In the genomic region with DNA sequence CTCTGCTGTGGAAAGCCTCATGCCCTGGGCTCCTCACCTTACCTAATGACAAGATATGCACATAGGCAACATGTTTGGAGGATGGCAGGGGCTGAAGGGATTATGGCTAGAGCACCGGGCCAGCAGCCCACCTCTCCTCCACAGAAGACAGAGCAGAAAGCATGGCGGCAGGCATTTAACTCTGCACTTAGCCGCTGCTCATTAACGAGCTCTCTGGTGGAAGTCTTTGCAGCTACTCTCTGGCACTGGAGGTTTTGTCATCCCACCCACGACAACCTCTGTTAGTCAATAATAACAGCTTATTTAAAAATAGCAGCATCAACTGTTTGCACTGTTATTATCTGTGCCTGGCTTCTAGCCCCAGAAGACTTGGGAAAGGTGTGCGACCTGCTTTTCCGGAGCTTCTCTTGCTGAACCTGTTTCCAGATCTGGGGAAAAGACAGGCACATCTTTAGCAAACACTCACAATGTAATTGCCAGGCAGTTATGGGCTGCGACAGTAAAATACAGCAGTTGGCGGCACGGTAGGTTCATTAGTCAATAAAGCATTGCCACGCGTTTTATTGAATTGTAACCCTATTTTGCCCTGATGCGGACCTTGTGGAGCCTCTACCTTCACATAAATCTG, we compare ENCODE assay signal across 22 cellular contexts.
DNase-seq lines count a peak whose midpoint lies in the region; ATAC-seq, FAIRE-seq and TF ChIP-seq lines count a peak whose summit lies in the region.
"Had no signal": no experiment of that assay in that cellular context is flagged by ENCODE, and none has a peak within 500 bp of the region (broad histone marks: within the 10 kb centered on the region; RNA-seq: fewer than 3 reads in every experiment).

No MANE protein-coding gene starts in this region.

- H4K20me1 ChIP-seq in H1 (replicated peaks in 1 of 2; ENCODE audit: control insufficient read depth in 1 of 2, insufficient read depth in 2 of 2, low read length in 2 of 2): no peaks in the 10 kb centered on the region

- intact Hi-C loops in activated CD4-positive, alpha-beta T cell treated with anti-CD3 and anti-CD28 coated beads, Interleukin-2, amount 10 ng/mL, durations not matched to agents 24 days and 14 days (cut with micrococcal nuclease): no loop called here

- no peak for FAIRE-seq in H1 (lab: Jason Lieb, UNC)
- FAIRE-seq: GM12892, GM19239, HTR-8/SVneo, K562 had no signal

- H3K27ac ChIP-seq in H1 (ENCODE audit: low read depth, low read length): no peak overlapping the region
- H3K27ac ChIP-seq: PC-9 had no signal

- no peak overlapping the region for H2BK20ac ChIP-seq in H1 (ENCODE audit: low read length)

- H3K9ac ChIP-seq in H1 (replicated peaks in 1 of 4; ENCODE audit: extremely low read depth in 1 of 4, low read depth in 3 of 4, low read length in 3 of 4): no peak overlapping the region

- H3K4ac ChIP-seq in H1 (replicated peaks; ENCODE audit: insufficient read length, low read depth, low read length): no peak overlapping the region

- no peak for TF ChIP-seq EP300 in H1 (IDR thresholded peaks at IDR 0.05; ENCODE audit: borderline replicate concordance in 1 of 2, low read depth in 2 of 2, low read length in 2 of 2)

- no peak overlapping the region for H3K27ac Mint-ChIP-seq in osteocyte (ENCODE audit: unreplicated experiment)
- H3K27ac Mint-ChIP-seq in activated CD4-positive, alpha-beta T cell treated with anti-CD3 and anti-CD28 coated beads, Interleukin-2, amount 10 ng/mL, durations not matched to agents 24 days and 14 days: no peak overlapping the region
- H3K27ac Mint-ChIP-seq: CD8-positive, alpha-beta T cell had no signal

- H2BK120ac ChIP-seq in H1 (replicated peaks; ENCODE audit: low read depth, low read length): no peak overlapping the region

- no peaks in the 10 kb centered on the region for H3K27me3 Mint-ChIP-seq in osteocyte (ENCODE audit: unreplicated experiment)
- H3K27me3 Mint-ChIP-seq in activated CD4-positive, alpha-beta T cell treated with anti-CD3 and anti-CD28 coated beads, Interleukin-2, amount 10 ng/mL, durations not matched to agents 24 days and 14 days: no peaks in the 10 kb centered on the region

- TF ChIP-seq CTCF in LNCaP clone FGC (IDR thresholded peaks at IDR 0.05; ENCODE audit: control insufficient read depth, extremely low read depth, insufficient read depth): no peak
- TF ChIP-seq CTCF in H1 (IDR thresholded peaks at IDR 0.05; ENCODE audit: control extremely low read depth in 1 of 3, insufficient read depth in 1 of 3, low read depth in 1 of 3, low read length in 3 of 3): no peak
- no peak for TF ChIP-seq CTCF in osteocyte (IDR thresholded peaks at IDR 0.05)

- H3K56ac ChIP-seq in H1 (replicated peaks; ENCODE audit: insufficient read length, low read depth, low read length): no peak overlapping the region

- H3K79me2 ChIP-seq in H1 (ENCODE audit: control insufficient read depth in 1 of 2, insufficient read depth in 2 of 2, low read length in 2 of 2): no peaks in the 10 kb centered on the region

- no peak overlapping the region for H3K4me2 ChIP-seq in H1 (ENCODE audit: insufficient read depth in 1 of 2, low read depth in 2 of 2, low read length in 2 of 2)
- H3K4me2 ChIP-seq: PC-9 had no signal

- no peak for ATAC-seq in GM18517 (IDR thresholded peaks at IDR 0.05; ENCODE audit: unreplicated experiment)
- ATAC-seq: CD8-positive, alpha-beta T cell; K562 had no signal

- TF ChIP-seq RAD21 in H1 (IDR thresholded peaks at IDR 0.05 in 1 of 2, conservative IDR thresholded peaks at IDR 0.05 in 1 of 2; ENCODE audit: low read depth in 2 of 2, low read length in 2 of 2): no peak

- TF ChIP-seq POLR2A in H1 (IDR thresholded peaks at IDR 0.05; ENCODE audit: control extremely low read depth in 1 of 2, low read depth in 2 of 2, low read length in 2 of 2): no peak

- H3K9me3 Mint-ChIP-seq in osteocyte (ENCODE audit: unreplicated experiment): peaks cover 2% of the 10 kb centered on the region
- H3K9me3 Mint-ChIP-seq in activated CD4-positive, alpha-beta T cell treated with anti-CD3 and anti-CD28 coated beads, Interleukin-2, amount 10 ng/mL, durations not matched to agents 24 days and 14 days: no peaks in the 10 kb centered on the region
- H3K9me3 Mint-ChIP-seq: CD8-positive, alpha-beta T cell; H9 had no signal

- H4K8ac ChIP-seq in H1 (ENCODE audit: extremely low read depth, insufficient read depth, low read length): no peak overlapping the region

- CTCF ChIA-PET in H1 (lab: Charles Lee; ENCODE audit: partially characterized antibody): interaction anchor here (1.2 to 4.5 kb wide), 4 partner anchors 11 to 651 kb away, joined by 4 to 22 read pairs (median 4); no protein-coding TSS in a partner anchor

- no peaks in the 10 kb centered on the region for H3K36me3 ChIP-seq in H1 (ENCODE audit: control insufficient read depth in 2 of 4, insufficient read depth in 4 of 4, low read length in 3 of 4)

- no peaks in the 10 kb centered on the region for H3K4me1 Mint-ChIP-seq in osteocyte (ENCODE audit: unreplicated experiment)
- H3K4me1 Mint-ChIP-seq in activated CD4-positive, alpha-beta T cell treated with anti-CD3 and anti-CD28 coated beads, Interleukin-2, amount 10 ng/mL, durations not matched to agents 24 days and 14 days: no peaks in the 10 kb centered on the region

- no peak overlapping the region for H2BK12ac ChIP-seq in H1 (ENCODE audit: low read depth, low read length)

- H3K23me2 ChIP-seq in H1 (ENCODE audit: low read depth, low read length): no peaks in the 10 kb centered on the region

- H2BK15ac ChIP-seq in H1 (ENCODE audit: low read length): peak overlapping the region; percentile 47; the same call in 1 of the 2 replicates

- POLR2A ChIA-PET in H1 (lab: Charles Lee; ENCODE audit: partially characterized antibody): no interaction called here

- H3K79me1 ChIP-seq in H1 (ENCODE audit: low read depth, low read length): no peaks in the 10 kb centered on the region

- 94% methylated on average over 13 of the region's 13 CpGs; no CpG with 5 or more reads in 1 of the 2 experiments for WGBS in H1 (ENCODE audit: extremely low coverage in 1 of 2, insufficient coverage in 1 of 2, insufficient read length in 1 of 2, insufficient replicate concordance in 2 of 2, low coverage in 1 of 2, low lambda C conversion rate in 2 of 2, missing lambda C conversion rate in 1 of 2), 2 experiments

- no peak overlapping the region for H4K91ac ChIP-seq in H1 (replicated peaks; ENCODE audit: insufficient read length, low read length)

- H4K5ac ChIP-seq in H1 (ENCODE audit: insufficient read length, low read depth, low read length): no peak overlapping the region

- H3K4me1 ChIP-seq in H1 (replicated peaks in 1 of 4; ENCODE audit: control insufficient read depth in 3 of 4, insufficient read depth in 4 of 4, low read length in 3 of 4): peaks cover 0 to 8% (median 2%) of the 10 kb centered on the region in 4 experiments; a peak in 2 of 7 replicates

- H2AFZ ChIP-seq in H1 (ENCODE audit: low read length): no peak overlapping the region
- H2AFZ ChIP-seq: PC-9 had no signal

- no peaks in the 10 kb centered on the region for H3K9me3 ChIP-seq in H1 (ENCODE audit: insufficient read depth in 2 of 2, low read depth in 1 of 2, low read length in 1 of 2)

- H3K27me3 ChIP-seq in H1 (replicated peaks in 1 of 4; ENCODE audit: control insufficient read depth in 3 of 4, extremely low read depth in 1 of 4, insufficient read depth in 3 of 4, low read length in 3 of 4): no peaks in the 10 kb centered on the region

- no peaks in the 10 kb centered on the region for H3K36me3 Mint-ChIP-seq in osteocyte (ENCODE audit: unreplicated experiment)
- H3K36me3 Mint-ChIP-seq in activated CD4-positive, alpha-beta T cell treated with anti-CD3 and anti-CD28 coated beads, Interleukin-2, amount 10 ng/mL, durations not matched to agents 24 days and 14 days (ENCODE audit: low read depth): no peaks in the 10 kb centered on the region
- H3K36me3 Mint-ChIP-seq: CD8-positive, alpha-beta T cell had no signal

- H3K23ac ChIP-seq in H1 (ENCODE audit: insufficient read length): no peak overlapping the region

- peak; percentile 21 for DNase-seq in ELF-1 (ENCODE audit: low read depth, low spot score)
- peak; percentile 97 for DNase-seq in LNCaP clone FGC (ENCODE audit: low read depth)
- DNase-seq in H1 (ENCODE audit: low read depth in 1 of 2, low spot score in 2 of 2): no peak
- peak; percentile 38 for DNase-seq in osteocyte (ENCODE audit: extremely low spot score, unreplicated experiment)
- no peak for DNase-seq in pons (ENCODE audit: low spot score)
- DNase-seq in activated CD4-positive, alpha-beta T cell treated with anti-CD3 and anti-CD28 coated beads, Interleukin-2, amount 10 ng/mL, durations not matched to agents 24 days and 14 days: no peak
- DNase-seq: C1 segment of cervical spinal cord, DMS79 treated with DMSO at 0.1 percent for 48 hours, Kasumi-1, MV-4-11, NCI-H2029, NCI-H446 treated with DMSO at 0.1 percent for 48 hours, NCI-H526 treated with DMSO at 0.1 percent for 48 hours, PC-9, Right ventricle myocardium superior had no signal

- no peak overlapping the region for H3K14ac ChIP-seq in H1 (ENCODE audit: insufficient read length)

- no peak overlapping the region for H2BK5ac ChIP-seq in H1 (ENCODE audit: low read depth, low read length)

- H3K4me3 ChIP-seq in LNCaP clone FGC (ENCODE audit: low read depth, low read length) (peak overlapping the region; percentile 32), H1 (ENCODE audit: extremely low read depth in 1 of 4, insufficient read depth in 2 of 4, low read depth in 3 of 4, low read length in 4 of 4) (no peak overlapping the region)
- H3K4me3 ChIP-seq: K562, PC-9 had no signal

- H3K18ac ChIP-seq in H1 (ENCODE audit: extremely low read depth, low read length): no peak overlapping the region

- no peak overlapping the region for H3K4me3 Mint-ChIP-seq in osteocyte (ENCODE audit: unreplicated experiment)
- no peak overlapping the region for H3K4me3 Mint-ChIP-seq in activated CD4-positive, alpha-beta T cell treated with anti-CD3 and anti-CD28 coated beads, Interleukin-2, amount 10 ng/mL, durations not matched to agents 24 days and 14 days
- H3K4me3 Mint-ChIP-seq: CD8-positive, alpha-beta T cell; H9 had no signal

- no peak overlapping the region for H2AK5ac ChIP-seq in H1 (ENCODE audit: low read depth, low read length)

TF ChIP-seq in H1, 55 proteins besides CTCF, POLR2A, EP300 and RAD21 (continues in another document):
- TF ChIP-seq CTBP2 (IDR thresholded peaks at IDR 0.05; ENCODE audit: borderline replicate concordance, insufficient read depth, insufficient read length, low read length) (no peak), SRF (IDR thresholded peaks at IDR 0.05; ENCODE audit: low read depth, low read length) (no peak), HDAC6 (IDR thresholded peaks at IDR 0.05; ENCODE audit: low read depth, low read length) (no peak), POU5F1 (IDR thresholded peaks at IDR 0.05; ENCODE audit: low read depth, low read length) (no peak), TCF12 (IDR thresholded peaks at IDR 0.05; ENCODE audit: low read depth, low read length) (no peak), SP2 (IDR thresholded peaks at IDR 0.05; ENCODE audit: low read length) (no peak), CEBPB (IDR thresholded peaks at IDR 0.05; ENCODE audit: low read depth, low read length) (no peak), RFX5 (IDR thresholded peaks at IDR 0.05; ENCODE audit: borderline replicate concordance, low read depth, low read length) (no peak), SIRT6 (IDR thresholded peaks at IDR 0.05; ENCODE audit: low read length) (no peak), SIX5 (IDR thresholded peaks at IDR 0.05; ENCODE audit: low read depth, low read length) (no peak)

Comparison
In these comparisons a context has a peak if more than half of its experiments do, and no peak if none do; other contexts are left out.
1. DNase-seq: peak in ELF-1 (single experiment), LNCaP clone FGC (single experiment) and osteocyte (single experiment); none in H1 (0 of 2), pons (single experiment) and activated CD4-positive, alpha-beta T cell treated with anti-CD3 and anti-CD28 coated beads, Interleukin-2, amount 10 ng/mL, durations not matched to agents 24 days and 14 days (single experiment).